15 cellular contexts compared by ENCODE assay signal in genomic region chr2:239300242-239300641, GRCh38.
DNase-seq lines count a peak whose midpoint lies in the region; ATAC-seq and TF ChIP-seq lines count a peak whose summit lies in the region.
"Had no signal": no experiment of that assay in that cellular context is flagged by ENCODE, and none has a peak within 500 bp of the region (broad histone marks: within the 10 kb centered on the region; RNA-seq: fewer than 3 reads in every experiment).

No MANE protein-coding gene starts in this region.

- no peaks in the 10 kb centered on the region for H3K9me3 ChIP-seq in mesenchymal stem cell (ENCODE audit: control insufficient read depth, low read length)
- no peaks in the 10 kb centered on the region for H3K9me3 ChIP-seq in stomach
- H3K9me3 ChIP-seq: tibial artery had no signal

- TF ChIP-seq EP300 in stomach (IDR thresholded peaks at IDR 0.05), result no peak

- WGBS in mesenchymal stem cell, result 94% methylated on average over 4 of the region's 5 CpGs
- 90 to 99% (median 95%) methylated on average over 5 of the region's 5 CpGs for WGBS in stomach, 5 donors

- H3K27me3 ChIP-seq in mesenchymal stem cell (ENCODE audit: control insufficient read depth in 1 of 2, insufficient read depth in 1 of 2, low read length in 2 of 2) (no peaks in the 10 kb centered on the region), stomach (no peaks in the 10 kb centered on the region)
- H3K27me3 ChIP-seq: tibial artery had no signal

- no peak overlapping the region for H2BK120ac ChIP-seq in mesenchymal stem cell (ENCODE audit: low read depth, low read length)

- H2BK12ac ChIP-seq in mesenchymal stem cell (ENCODE audit: low read length in 2 of 2), result no peak overlapping the region

- H3K4me1 ChIP-seq in mesenchymal stem cell (ENCODE audit: control insufficient read depth, insufficient read depth, low read depth, low read length) (peaks cover 58% of the 10 kb centered on the region), stomach (peaks cover 80 to 100% (median 92%) of the 10 kb centered on the region in 4 donors)

- H3K27ac ChIP-seq in angular gyrus (ENCODE audit: low read depth, low read length) (peak overlapping the region; percentile 68), mesenchymal stem cell (ENCODE audit: low read length, poor library complexity, severe bottlenecking) (no peak overlapping the region), stomach (peak overlapping the region in 4 of 5 donors; percentile 29 to 86 (median 50))
- H3K27ac ChIP-seq: epithelial cell of prostate, skin epidermis, tibial artery had no signal

- no peak for TF ChIP-seq CTCF in stomach (IDR thresholded peaks at IDR 0.05)

- H3K9ac ChIP-seq in mesenchymal stem cell (ENCODE audit: low read length), result peak overlapping the region; percentile 82

- H2BK15ac ChIP-seq in mesenchymal stem cell (ENCODE audit: low read depth, poor library complexity, severe bottlenecking), result no peak overlapping the region

- no peak overlapping the region for H4K8ac ChIP-seq in mesenchymal stem cell (ENCODE audit: low read length)

- no peak overlapping the region for H3K4me2 ChIP-seq in mesenchymal stem cell (ENCODE audit: low read length, poor library complexity, severe bottlenecking)

- no peak overlapping the region for H3K18ac ChIP-seq in mesenchymal stem cell (ENCODE audit: low read depth in 1 of 2, low read length in 2 of 2)

- peaks cover 44% of the 10 kb centered on the region for H3K79me1 ChIP-seq in mesenchymal stem cell (replicated peaks; ENCODE audit: low read length, poor library complexity, severe bottlenecking)

- no peak overlapping the region for H4K91ac ChIP-seq in mesenchymal stem cell (ENCODE audit: low read length)

- no peak overlapping the region for H2BK5ac ChIP-seq in mesenchymal stem cell (ENCODE audit: low read depth, low read length, poor library complexity, severe bottlenecking)

- H3K4ac ChIP-seq in mesenchymal stem cell (ENCODE audit: low read depth in 1 of 2, low read length in 2 of 2), result no peak overlapping the region

- H3K23ac ChIP-seq in mesenchymal stem cell (ENCODE audit: low read length in 2 of 2), result no peak overlapping the region

- no peak for TF ChIP-seq POLR2A in stomach (IDR thresholded peaks at IDR 0.05)

- H3K4me3 ChIP-seq in mesenchymal stem cell (ENCODE audit: insufficient read depth in 1 of 2, low read depth in 1 of 2, low read length in 2 of 2) (peak overlapping the region in 1 of 2 experiments; percentile 78), stomach (no peak overlapping the region)
- H3K4me3 ChIP-seq: skin epidermis, tibial artery had no signal

- ATAC-seq in activated CD4-positive, CD25-positive, alpha-beta regulatory T cell treated with anti-CD3 and anti-CD28 coated beads, Interleukin-2, amount 50 U/mL, for 24 hours, result no peak
- no peak for ATAC-seq in HG02610 (IDR thresholded peaks at IDR 0.05; ENCODE audit: unreplicated experiment)

- intact Hi-C loops in stomach (cut with DNase I; ENCODE audit: low total_unique reads), result no loop called here

- DNase-seq in activated CD4-positive, CD25-positive, alpha-beta regulatory T cell treated with anti-CD3 and anti-CD28 coated beads, Interleukin-2, amount 50 U/mL, for 72 hours, result peak; percentile 15
- no peak for DNase-seq in mesenchymal stem cell
- DNase-seq in stomach, result no peak
- DNase-seq in NCI-H510A treated with DMSO at 0.1 percent for 48 hours (lab: John Stamatoyannopoulos, UW), result no peak
- no peak for DNase-seq in NCI-H2171 treated with DMSO at 0.1 percent for 48 hours (lab: John Stamatoyannopoulos, UW)
- DNase-seq: activated CD4-positive, alpha-beta memory T cell treated with anti-CD3 and anti-CD28 coated beads, Interleukin-2, amount 10 ng/mL, durations not matched to agents 7 days and 5 days; amniotic stem cell; NCI-H1930; stimulated activated CD4-positive, alpha-beta T cell treated with anti-CD3 and anti-CD28 coated beads, Interleukin-4, amount 100 ng/mL, for 4 hours had no signal

- H3K36me3 ChIP-seq in mesenchymal stem cell (ENCODE audit: control insufficient read depth in 1 of 2, insufficient read depth in 2 of 2, low read depth in 1 of 2, low read length in 2 of 2), result peaks cover 0 to 10% of the 10 kb centered on the region in 2 experiments
- H3K36me3 ChIP-seq in stomach, result no peaks in the 10 kb centered on the region
- H3K36me3 ChIP-seq: tibial artery had no signal

- H2AK5ac ChIP-seq in mesenchymal stem cell (ENCODE audit: low read length, severe bottlenecking), result no peak overlapping the region

- no peak overlapping the region for H3K14ac ChIP-seq in mesenchymal stem cell (ENCODE audit: low read length in 2 of 2)

- H2AFZ ChIP-seq in mesenchymal stem cell (ENCODE audit: low read depth, low read length), result no peak overlapping the region
